Comparison of ENCODE assay signal across 10 cellular contexts in genomic region chrX:64395568-64395929, GRCh38. TPM values are rescaled to one million over a fixed set of nuclear protein-coding genes. Genes with fewer than 3 reads are reported as not detected.
DNase-seq lines count a peak whose midpoint lies in the region; ATAC-seq, FAIRE-seq and TF ChIP-seq lines count a peak whose summit lies in the region.
"Had no signal": no experiment of that assay in that cellular context is flagged by ENCODE, and none has a peak within 500 bp of the region (broad histone marks: within the 10 kb centered on the region; RNA-seq: fewer than 3 reads in every experiment).

No MANE protein-coding gene starts in this region.

- POLR2A ChIA-PET in HCT116 (lab: Charles Lee) = no interaction called here

- H3K9me2 ChIP-seq in HCT116 (ENCODE audit: insufficient read depth) = no peaks in the 10 kb centered on the region

- no peaks in the 10 kb centered on the region for H4K20me1 ChIP-seq in HCT116 (ENCODE audit: insufficient read depth)

- TF ChIP-seq CTCF in HCT116 (IDR thresholded peaks at IDR 0.05 in 2 of 3, conservative IDR thresholded peaks at IDR 0.05 in 1 of 3; ENCODE audit: borderline replicate concordance in 1 of 3, insufficient read depth in 1 of 3, low read depth in 2 of 3, low read length in 2 of 3) (no peak), Peyer's patch (IDR thresholded peaks at IDR 0.05) (no peak)

- no peak for FAIRE-seq in urothelium cell line (lab: Jason Lieb, UNC)

- H3K27ac ChIP-seq in HCT116 (ENCODE audit: low read depth, low read length) (no peak overlapping the region), Peyer's patch (peak overlapping the region in 2 of 4 donors; percentile 55 to 57)

- no peak for TF ChIP-seq RAD21 in HCT116 (IDR thresholded peaks at IDR 0.05; ENCODE audit: low read depth)

- no peak for DNase-seq in HCT116 (ENCODE audit: low read depth, low spot score)
- DNase-seq in Peyer's patch = no peak
- DNase-seq in left colon = no peak
- DNase-seq in urothelium cell line (ENCODE audit: low spot score) = peak; percentile 2
- DNase-seq in pons (ENCODE audit: low spot score) = no peak
- no peak for DNase-seq in NCI-H2171 treated with DMSO at 0.1 percent for 48 hours (lab: John Stamatoyannopoulos, UW)
- no peak for DNase-seq in NOMO-1 (lab: John Stamatoyannopoulos, UW; ENCODE audit: unreplicated experiment in 2 of 2)

- intact Hi-C loops in HCT116 (cut with micrococcal nuclease) (loop anchor here (10.0 kb wide), 1 partner anchor 191 kb away; the partner anchor contains the start of gene AMER1), left colon (cut with DNase I, micrococcal nuclease) (no loop called here)

- ATAC-seq in GM18505 (IDR thresholded peaks at IDR 0.05; ENCODE audit: unreplicated experiment) (peak; percentile 13), HCT116 (peak; percentile 48), left colon (peak; percentile 3)

- H3K9me3 ChIP-seq in HCT116 (ENCODE audit: control insufficient read depth in 1 of 2, insufficient read depth in 1 of 2, low read depth in 1 of 2, low read length in 2 of 2) = no peaks in the 10 kb centered on the region
- no peaks in the 10 kb centered on the region for H3K9me3 ChIP-seq in Peyer's patch

- CTCF ChIA-PET in HCT116 (lab: Charles Lee) = no interaction called here

- peaks cover 0 to 10% of the 10 kb centered on the region in 2 experiments; a peak in 2 of 4 replicates for H3K4me1 ChIP-seq in HCT116 (ENCODE audit: control insufficient read depth in 1 of 2, insufficient read depth in 2 of 2, low read length in 2 of 2)
- no peaks in the 10 kb centered on the region for H3K4me1 ChIP-seq in Peyer's patch

- H3K9ac ChIP-seq in HCT116 (ENCODE audit: low read length) = no peak overlapping the region

- no peaks in the 10 kb centered on the region for H3K79me2 ChIP-seq in HCT116 (ENCODE audit: insufficient read depth, low read length)

- H3K27me3 ChIP-seq in HCT116 (ENCODE audit: insufficient read depth, low read length) (no peaks in the 10 kb centered on the region), Peyer's patch (no peaks in the 10 kb centered on the region)

- TF ChIP-seq POLR2A in GM18505 (IDR thresholded peaks at IDR 0.05; ENCODE audit: borderline replicate concordance, extremely low read depth, insufficient read depth, insufficient read length) (no peak), HCT116 (IDR thresholded peaks at IDR 0.05; ENCODE audit: borderline replicate concordance, extremely low read depth, insufficient read depth, insufficient read length) (no peak), Peyer's patch (IDR thresholded peaks at IDR 0.05) (no peak)

- H2AFZ ChIP-seq in HCT116 (ENCODE audit: low read depth, low read length, poor library complexity, severe bottlenecking) = peak overlapping the region; percentile 82

- no TSS peak for BruUV-seq in HCT116 (replicated peaks; lab: Mats Ljungman, UMichigan)

- peak overlapping the region; percentile 76 for H3K4me2 ChIP-seq in HCT116 (ENCODE audit: low read length)

- H3K36me3 ChIP-seq in HCT116 (ENCODE audit: control insufficient read depth in 1 of 2, insufficient read depth in 2 of 2, low read length in 2 of 2) (no peaks in the 10 kb centered on the region), Peyer's patch (no peaks in the 10 kb centered on the region)

- RAD21 ChIA-PET in HCT116 (lab: Charles Lee; ENCODE audit: low non-redundant PET in 1 of 2, low total read pairs in 2 of 2, uncharacterized antibody in 2 of 2, unreplicated experiment in 2 of 2) = no interaction called here

- peak overlapping the region; percentile 54 to 60 for H3K4me3 ChIP-seq in HCT116 (replicated peaks in 1 of 2; ENCODE audit: low read depth in 1 of 2, low read length in 2 of 2)
- H3K4me3 ChIP-seq in Peyer's patch = peak overlapping the region; percentile 55 to 73 (median 67)

TF ChIP-seq in HCT116, 20 proteins besides CTCF, POLR2A, EP300 and RAD21:
- 0 out of 2 replicates have a peak, but pooled peaks have one; percentile 6 for TF ChIP-seq SP1 (IDR thresholded peaks at IDR 0.05; ENCODE audit: low read depth)
- TF ChIP-seq EZH2phosphoT487 (IDR thresholded peaks at IDR 0.05; ENCODE audit: borderline replicate concordance) = no peak
TF ChIP-seq in HCT116: peak in this region for 1.

RNA-seq across cellular contexts. Expression of gene MTMR8, which starts 0.3 kb away (rescaled TPM):
- total RNA-seq in HCT116 (2021; ENCODE audit: unreplicated experiment) (1.1 TPM), Peyer's patch (10 to 100 TPM in 1 of 4 donors, 1 to 10 TPM in 3; 7.0 to 13.0 (median 8.9) TPM), left colon (1 to 10 TPM; 9.0 to 9.2 TPM)
- polyA plus RNA-seq in HCT116 (2012) = 0.56 and 0.72 TPM in 2 replicates
- total RNA-seq: M059J, myocyte had no signal
